8 cellular contexts compared by ENCODE assay signal in genomic region chr10:91901784-91902677, GRCh38. TPM values are rescaled to one million over a fixed set of nuclear protein-coding genes. Genes with fewer than 3 reads are reported as not detected.
DNase-seq lines count a peak whose midpoint lies in the region; ATAC-seq lines count a peak whose summit lies in the region.

No MANE protein-coding gene starts in this region.

- intact Hi-C loops in CD4-positive, alpha-beta memory T cell (cut with micrococcal nuclease), result no loop called here

- H3K4me1 ChIP-seq in CD4-positive, alpha-beta memory T cell (ENCODE audit: insufficient read depth, low read length), result peaks cover 21% of the 10 kb centered on the region

- no peaks in the 10 kb centered on the region for H3K27me3 ChIP-seq in CD4-positive, alpha-beta memory T cell (ENCODE audit: insufficient read depth, low read length)
- no peaks in the 10 kb centered on the region for H3K27me3 ChIP-seq in MG63

- peaks cover 12 to 22% (median 16%) of the 10 kb centered on the region in 4 donors for H3K4me1 Mint-ChIP-seq in CD4-positive, alpha-beta memory T cell

- H3K36me3 Mint-ChIP-seq in CD4-positive, alpha-beta memory T cell, result peaks cover 0 to 1% of the 10 kb centered on the region in 2 donors

- no peak for ATAC-seq in HG02588 (IDR thresholded peaks at IDR 0.05; ENCODE audit: unreplicated experiment)
- no peak for ATAC-seq in GM21723 (IDR thresholded peaks at IDR 0.05; ENCODE audit: unreplicated experiment)

- POLR2A ChIA-PET in CD4-positive, alpha-beta memory T cell (lab: Charles Lee; ENCODE audit: partially characterized antibody), result interaction anchor here (0.6 to 2.0 kb wide), 4 partner anchors 17 to 104 kb away, joined by 3 to 8 read pairs (median 4); partner anchors contain the start of genes BTAF1 and TNKS2

- peak overlapping the region in 1 of 8 donors; percentile 2 for H3K4me3 Mint-ChIP-seq in CD4-positive, alpha-beta memory T cell

- CTCF ChIA-PET in CD4-positive, alpha-beta memory T cell (lab: Charles Lee; ENCODE audit: partially characterized antibody), result interaction anchor here (1.6 kb wide), 1 partner anchor 144 kb away, joined by 7 read pairs; no protein-coding TSS in a partner anchor

- peaks cover 2 to 4% of the 10 kb centered on the region in 2 donors for H3K27me3 Mint-ChIP-seq in CD4-positive, alpha-beta memory T cell

- no peaks in the 10 kb centered on the region for H3K36me3 ChIP-seq in CD4-positive, alpha-beta memory T cell (ENCODE audit: insufficient read depth, low read length)
- H3K36me3 ChIP-seq in MG63, result no peaks in the 10 kb centered on the region

- H3K9me3 ChIP-seq in CD4-positive, alpha-beta memory T cell (ENCODE audit: control insufficient read depth in 1 of 2, low read length in 2 of 2), result no peaks in the 10 kb centered on the region
- H3K9me3 ChIP-seq in MG63, result no peaks in the 10 kb centered on the region

- no peak overlapping the region for H3K27ac ChIP-seq in CD4-positive, alpha-beta memory T cell (ENCODE audit: low read depth, low read length)

- H3K9me3 Mint-ChIP-seq in CD4-positive, alpha-beta memory T cell, result no peaks in the 10 kb centered on the region

- DNase-seq in CD4-positive, alpha-beta memory T cell, result peak; percentile 17 to 81 (median 39)
- DNase-seq in MG63 (peak; percentile 79), fibroblast of the conjunctiva (ENCODE audit: low read depth) (peak; percentile 80), NCI-H187 (lab: John Stamatoyannopoulos, UW) (no peak)
- peak; percentile 39 for DNase-seq in activated CD8-positive, alpha-beta memory T cell treated with anti-CD3 and anti-CD28 coated beads, Interleukin-2, amount 50 U/mL, for 24 hours (ENCODE audit: extremely low read depth)
- peak; percentile 68 for DNase-seq in stimulated activated CD4-positive, alpha-beta T cell treated with anti-CD3 and anti-CD28 coated beads, Interleukin-1b, Interleukin-23, amount 100 ng/mL, for 48 hours

- H3K4me3 ChIP-seq in CD4-positive, alpha-beta memory T cell (ENCODE audit: low read length in 2 of 2), result no peak overlapping the region
- no peak overlapping the region for H3K4me3 ChIP-seq in MG63

- H3K27ac Mint-ChIP-seq in CD4-positive, alpha-beta memory T cell, result peak overlapping the region in 5 of 7 donors; percentile 24 to 74 (median 39)

RNA-seq across cellular contexts. Expression of gene FGFBP3, which starts 7.3 kb away (rescaled TPM):
- total RNA-seq in CD4-positive, alpha-beta memory T cell, result 1 to 10 TPM; 6.2 to 6.5 TPM
- 1 to 10 TPM; 1.1 to 2.6 TPM for polyA plus RNA-seq in CD4-positive, alpha-beta memory T cell
- not detected in 2 replicates for total RNA-seq in MG63 (2014; rRNA removed; shearing (Covaris generic); ENCODE audit: low replicate concordance)

RNA-seq across cellular contexts. Expression of gene BTAF1, which starts 21.5 kb away (rescaled TPM):
- 10 to 100 TPM; 69.1 to 76.9 TPM for total RNA-seq in CD4-positive, alpha-beta memory T cell
- 10 to 100 TPM in 1 of 2 donors, 1 to 10 TPM in 1; 6.0 to 13.9 TPM for polyA plus RNA-seq in CD4-positive, alpha-beta memory T cell
- total RNA-seq in MG63 (2014; rRNA removed; shearing (Covaris generic); ENCODE audit: low replicate concordance), result 10.1 and 11.4 TPM in 2 replicates

Comparison
In these comparisons a context has a peak if more than half of its experiments do, and no peak if none do; other contexts are left out.
1. DNase-seq: peak in CD4-positive, alpha-beta memory T cell (5 of 5), MG63 (single experiment), activated CD8-positive, alpha-beta memory T cell treated with anti-CD3 and anti-CD28 coated beads, Interleukin-2, amount 50 U/mL, for 24 hours (single experiment), fibroblast of the conjunctiva (single experiment) and stimulated activated CD4-positive, alpha-beta T cell treated with anti-CD3 and anti-CD28 coated beads, Interleukin-1b, Interleukin-23, amount 100 ng/mL, for 48 hours (single experiment); none in NCI-H187 (0 of 2).